8 cellular contexts compared by ENCODE assay signal in the genomic region with DNA sequence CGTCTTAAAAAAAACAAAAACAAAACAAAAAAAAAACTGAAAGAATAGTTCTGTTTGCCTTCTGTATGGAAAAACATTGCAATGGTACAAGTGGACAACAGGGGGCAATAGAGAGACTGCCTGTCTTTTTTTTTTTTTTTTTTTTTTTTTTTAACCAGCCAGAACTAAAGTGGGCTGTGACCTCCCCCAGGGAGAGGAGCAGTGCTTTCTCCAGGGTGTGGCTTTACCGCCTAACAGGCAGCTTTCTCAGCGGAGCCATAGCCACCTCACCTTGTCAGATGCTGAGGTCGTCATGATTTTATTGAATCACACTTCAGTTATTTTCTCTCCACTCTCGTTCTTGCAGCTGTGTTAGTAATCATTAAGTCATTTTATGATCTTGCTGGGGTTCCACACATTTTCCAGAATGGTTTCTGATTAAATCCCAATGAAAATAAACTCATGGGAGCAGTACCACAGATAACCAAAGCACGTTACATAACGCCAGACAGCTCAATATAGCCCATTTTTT.
DNase-seq lines count a peak whose midpoint lies in the region; ATAC-seq and TF ChIP-seq lines count a peak whose summit lies in the region.

No MANE protein-coding gene starts in this region.

- H3K36me3 Mint-ChIP-seq in Calu3 (ENCODE audit: insufficient read depth, unreplicated experiment): no peaks in the 10 kb centered on the region

- CTCF ChIA-PET in Calu3 (lab: Charles Lee): interaction anchor here (0.7 kb wide), 1 partner anchor 38 kb away, joined by 10 read pairs; no protein-coding TSS in a partner anchor

- H3K27me3 Mint-ChIP-seq in Calu3 (ENCODE audit: unreplicated experiment): no peaks in the 10 kb centered on the region

- peaks cover 0 to 1% (median 0%) of the 10 kb centered on the region in 4 donors for H3K4me1 ChIP-seq in liver (ENCODE audit: control insufficient read depth in 4 of 4, insufficient read depth in 4 of 4, low read length in 3 of 4)

- H3K27ac Mint-ChIP-seq in Calu3 (ENCODE audit: unreplicated experiment): no peak overlapping the region

- no peaks in the 10 kb centered on the region for H3K9me3 Mint-ChIP-seq in Calu3 (ENCODE audit: low read depth, unreplicated experiment)

- H3K9me3 ChIP-seq in liver (ENCODE audit: control insufficient read depth in 4 of 4, low read length in 3 of 4): no peaks in the 10 kb centered on the region

- no peaks in the 10 kb centered on the region for H3K36me3 ChIP-seq in liver (ENCODE audit: control insufficient read depth in 4 of 4, insufficient read depth in 3 of 4, low read depth in 1 of 4, low read length in 3 of 4)

- no TSS peak for BruUV-seq in Calu3 (replicated peaks; lab: Mats Ljungman, UMichigan)

- no peak for ATAC-seq in HG03159 (IDR thresholded peaks at IDR 0.05; ENCODE audit: unreplicated experiment)
- no peak for ATAC-seq in HG03460 (IDR thresholded peaks at IDR 0.05; ENCODE audit: unreplicated experiment)

- intact Hi-C loops in Calu3 (cut with micrococcal nuclease; ENCODE audit: unreplicated experiment): no loop called here

- H3K4me3 ChIP-seq in GM12864 (ENCODE audit: low read depth, low read length): no peak overlapping the region
- H3K4me3 ChIP-seq in astrocyte of the cerebellum (ENCODE audit: low read depth, low read length): no peak overlapping the region
- H3K4me3 ChIP-seq in liver (ENCODE audit: low read depth in 1 of 3, low read length in 3 of 3): no peak overlapping the region

- no peak overlapping the region for H3K4me3 Mint-ChIP-seq in Calu3 (ENCODE audit: low read depth, unreplicated experiment)

- no peak overlapping the region for H3K9ac ChIP-seq in liver (ENCODE audit: low read depth in 1 of 2, low read length in 2 of 2)

- peak; percentile 82 for TF ChIP-seq CTCF in GM12864 (IDR thresholded peaks at IDR 0.05; ENCODE audit: low read depth, low read length, missing control alignments)
- peak; percentile 82 for TF ChIP-seq CTCF in astrocyte of the cerebellum (IDR thresholded peaks at IDR 0.05; ENCODE audit: low read depth, low read length, missing control alignments)
- TF ChIP-seq CTCF in liver (IDR thresholded peaks at IDR 0.05; ENCODE audit: low read depth, low read length, missing input control): peak; percentile 54
- no peak for TF ChIP-seq CTCF in Calu3 (IDR thresholded peaks at IDR 0.05; ENCODE audit: unreplicated experiment)

- H3K27me3 ChIP-seq in liver (ENCODE audit: control insufficient read depth in 4 of 4, insufficient read depth in 4 of 4, low read length in 3 of 4): no peaks in the 10 kb centered on the region

- peak; percentile 41 to 51 for TF ChIP-seq RAD21 in liver (IDR thresholded peaks at IDR 0.05)

- peaks cover 10% of the 10 kb centered on the region for H3K4me1 Mint-ChIP-seq in Calu3 (ENCODE audit: low read depth, unreplicated experiment)

- DNase-seq in AG08396 (ENCODE audit: low spot score) (peak; percentile 62), GM12864 (ENCODE audit: low read depth) (no peak), NCI-H446 (lab: John Stamatoyannopoulos, UW) (peak; percentile 21 to 36), astrocyte of the cerebellum (ENCODE audit: low read depth) (no peak), Calu3 (no peak)

- in situ Hi-C loops in astrocyte of the cerebellum (cut with HindIII; ENCODE audit: low sequenced_read_pairs): no loop called here

- H3K27ac ChIP-seq in liver (ENCODE audit: low read depth in 1 of 2, low read length in 2 of 2): no peak overlapping the region

- WGBS in liver: 84% methylated on average over 7 of the region's 7 CpGs

TF ChIP-seq in liver, 16 proteins besides CTCF, POLR2A, EP300 and RAD21:
- TF ChIP-seq NR2F2 (IDR thresholded peaks at IDR 0.05) (no peak), GABPA (IDR thresholded peaks at IDR 0.05 in 1 of 2, conservative IDR thresholded peaks at IDR 0.05 in 1 of 2) (no peak)

Comparison
In these comparisons a context has a peak if more than half of its experiments do, and no peak if none do; other contexts are left out.
1. DNase-seq: peak in AG08396 (single experiment) and NCI-H446 (2 of 2); none in GM12864 (single experiment), astrocyte of the cerebellum (single experiment) and Calu3 (single experiment).